14 cellular contexts compared by ENCODE assay signal in genomic region chr12:14959126-14959440, GRCh38. TPM values are rescaled to one million over a fixed set of nuclear protein-coding genes. Genes with fewer than 3 reads are reported as not detected.
DNase-seq lines count a peak whose midpoint lies in the region; ATAC-seq and TF ChIP-seq lines count a peak whose summit lies in the region.
"Had no signal": no experiment of that assay in that cellular context is flagged by ENCODE, and none has a peak within 500 bp of the region (broad histone marks: within the 10 kb centered on the region; RNA-seq: fewer than 3 reads in every experiment).

No MANE protein-coding gene starts in this region.

- TF ChIP-seq CTCF in GM12865 (IDR thresholded peaks at IDR 0.05; ENCODE audit: insufficient read depth, low read depth, low read length, missing control alignments): no peak

- no peak for ATAC-seq in T-cell (replicated peaks in 1 of 4)
- no peak for ATAC-seq in effector memory CD8-positive, alpha-beta T cell (replicated peaks)
- ATAC-seq in stimulated activated effector memory CD8-positive, alpha-beta T cell treated with anti-CD3 and anti-CD28 coated beads, Interleukin-12 subunit alpha, Interleukin-12 subunit beta, amount 100 ng/mL, for 72 hours: no peak
- ATAC-seq in GM21717 (IDR thresholded peaks at IDR 0.05; ENCODE audit: unreplicated experiment): no peak
- ATAC-seq: Panc1 had no signal

- CTCF ChIA-PET in T-cell (lab: Charles Lee): interaction anchor here in 1 of 2 donors (1.7 to 2.0 kb wide), 2 partner anchors 24 to 37 kb away, joined by 4 to 6 read pairs; no protein-coding TSS in a partner anchor

- H3K36me3 Mint-ChIP-seq in T-cell: peaks cover 47% of the 10 kb centered on the region
- H3K36me3 Mint-ChIP-seq in effector memory CD8-positive, alpha-beta T cell (ENCODE audit: insufficient read depth): peaks cover 64% of the 10 kb centered on the region
- H3K36me3 Mint-ChIP-seq in stimulated activated effector memory CD8-positive, alpha-beta T cell treated with anti-CD3 and anti-CD28 coated beads, Interleukin-12 subunit alpha, Interleukin-12 subunit beta, amount 100 ng/mL, for 72 hours: peaks cover 69% of the 10 kb centered on the region
- H3K36me3 Mint-ChIP-seq: brain had no signal

- peaks cover 0 to 4% (median 0%) of the 10 kb centered on the region in 3 donors for H3K9me3 Mint-ChIP-seq in T-cell
- peaks cover 0 to 1% of the 10 kb centered on the region in 2 donors for H3K9me3 Mint-ChIP-seq in effector memory CD8-positive, alpha-beta T cell
- no peaks in the 10 kb centered on the region for H3K9me3 Mint-ChIP-seq in stimulated activated effector memory CD8-positive, alpha-beta T cell treated with anti-CD3 and anti-CD28 coated beads, Interleukin-12 subunit alpha, Interleukin-12 subunit beta, amount 100 ng/mL, for 72 hours
- H3K9me3 Mint-ChIP-seq: brain had no signal

- peak overlapping the region; percentile 97 to 98 (median 98) for H3K4me3 Mint-ChIP-seq in T-cell
- H3K4me3 Mint-ChIP-seq in effector memory CD8-positive, alpha-beta T cell: peak overlapping the region; percentile 98 to 99
- H3K4me3 Mint-ChIP-seq in stimulated activated effector memory CD8-positive, alpha-beta T cell treated with anti-CD3 and anti-CD28 coated beads, Interleukin-12 subunit alpha, Interleukin-12 subunit beta, amount 100 ng/mL, for 72 hours: peak overlapping the region; percentile 96
- H3K4me3 Mint-ChIP-seq: brain had no signal

- peak overlapping the region; percentile 98 for H3K4me3 ChIP-seq in GM12865 (ENCODE audit: low read depth, low read length)

- POLR2A ChIA-PET in T-cell (lab: Charles Lee): interaction anchor here (0.6 to 2.0 kb wide), 10 partner anchors 11 to 189 kb away, joined by 3 to 6 read pairs (median 3); no protein-coding TSS in a partner anchor

- no peaks in the 10 kb centered on the region for H3K27me3 Mint-ChIP-seq in T-cell
- H3K27me3 Mint-ChIP-seq in effector memory CD8-positive, alpha-beta T cell: no peaks in the 10 kb centered on the region
- H3K27me3 Mint-ChIP-seq: brain had no signal

- H3K27ac Mint-ChIP-seq in T-cell: peak overlapping the region; percentile 95 to 98
- H3K27ac Mint-ChIP-seq in effector memory CD8-positive, alpha-beta T cell: peak overlapping the region; percentile 98 to 99
- peak overlapping the region; percentile 96 for H3K27ac Mint-ChIP-seq in stimulated activated effector memory CD8-positive, alpha-beta T cell treated with anti-CD3 and anti-CD28 coated beads, Interleukin-12 subunit alpha, Interleukin-12 subunit beta, amount 100 ng/mL, for 72 hours

- DNase-seq in GM12865 (ENCODE audit: low read depth) (no peak), T-cell (peak in 3 of 34 experiments; percentile 27 to 40 (median 39)), NCI-H1694 (lab: John Stamatoyannopoulos, UW) (no peak), occipital lobe (lab: John Stamatoyannopoulos, UW) (no peak), RPMI8226 (no peak)
- DNase-seq in effector memory CD8-positive, alpha-beta T cell: no peak
- no peak for DNase-seq in stimulated activated effector memory CD8-positive, alpha-beta T cell treated with anti-CD3 and anti-CD28 coated beads, Interleukin-12 subunit alpha, Interleukin-12 subunit beta, amount 100 ng/mL, for 72 hours (ENCODE audit: low spot score in 2 of 2)
- DNase-seq: NCI-H187, small intestine had no signal

- peaks cover 62 to 72% (median 69%) of the 10 kb centered on the region in 3 donors for H3K4me1 Mint-ChIP-seq in T-cell
- H3K4me1 Mint-ChIP-seq in effector memory CD8-positive, alpha-beta T cell (ENCODE audit: low read depth in 2 of 2): peaks cover 59 to 82% of the 10 kb centered on the region in 2 donors
- peaks cover 45% of the 10 kb centered on the region for H3K4me1 Mint-ChIP-seq in stimulated activated effector memory CD8-positive, alpha-beta T cell treated with anti-CD3 and anti-CD28 coated beads, Interleukin-12 subunit alpha, Interleukin-12 subunit beta, amount 100 ng/mL, for 72 hours

RNA-seq across cellular contexts. Expression of gene ARHGDIB, which starts 2.3 kb away (rescaled TPM):
- total RNA-seq in T-cell (100 to 1,000 TPM; 722 to 938 (median 785) TPM), occipital lobe (5.8 TPM)

RNA-seq across cellular contexts. Expression of gene PDE6H, which starts 13.8 kb away (rescaled TPM):
- total RNA-seq in T-cell (not detected), occipital lobe (not detected)
- total RNA-seq: fibroblast of villous mesenchyme, left lobe of liver had no signal

RNA-seq across cellular contexts. Expression of gene ERP27, which starts 20.7 kb away (rescaled TPM):
- total RNA-seq in T-cell: 10 to 100 TPM; 11.1 to 21.8 (median 14.7) TPM
- total RNA-seq in occipital lobe: not detected
- total RNA-seq: fibroblast of villous mesenchyme had no signal

Comparison
In these comparisons a context has a peak if more than half of its experiments do, and no peak if none do; other contexts are left out.
1. RNA of gene ARHGDIB, which starts 2.3 kb away (total RNA-seq): 722 to 938 TPM in T-cell; 5.8 TPM in occipital lobe (single experiment); every median in the first group is over 100 times any median in the second.
2. RNA of gene ERP27, which starts 20.7 kb away (total RNA-seq): 11.1 to 21.8 TPM in T-cell; not detected in occipital lobe (single experiment); every median in the first group is over 10 times any median in the second.
3. Peak in every context shown above with its lines, with median percentiles within 50 percentile points of each other: H3K27ac Mint-ChIP-seq and H3K4me3 Mint-ChIP-seq.